ENCODE assay signal across 28 cellular contexts in the genomic region with DNA sequence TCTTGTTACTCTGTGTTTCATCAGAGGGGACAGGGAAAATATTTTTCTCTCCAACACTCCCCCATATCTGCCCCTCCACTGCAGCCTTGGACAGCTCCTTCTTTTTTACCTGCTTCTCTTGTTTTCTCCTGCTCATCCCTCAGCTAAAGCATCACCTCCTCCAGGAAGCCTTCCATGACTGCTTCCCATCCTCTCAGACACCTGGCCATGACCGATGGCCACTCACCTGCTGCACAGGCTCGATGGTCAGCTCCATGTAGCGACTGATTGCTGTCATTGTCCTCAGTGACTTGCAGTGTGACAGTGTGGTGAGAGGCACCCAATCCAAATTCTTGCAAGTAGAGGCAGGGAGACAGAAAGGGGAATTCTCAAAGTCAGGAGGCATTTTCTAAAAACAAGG.
"Had no signal": no experiment of that assay in that cellular context is flagged by ENCODE, and none has a peak within 500 bp of the region (broad histone marks: within the 10 kb centered on the region; RNA-seq: fewer than 3 reads in every experiment).

No MANE protein-coding gene starts in this region.

- H3K9ac ChIP-seq: parathyroid adenoma had no signal

- FAIRE-seq: islet of Langerhans, kidney, urothelium cell line had no signal

- H3K9me3 ChIP-seq: left lung, lower lobe of right lung, right atrium auricular region, stomach, testis, thyroid gland, transverse colon, upper lobe of right lung had no signal

- H3K27me3 ChIP-seq: left lung, right atrium auricular region, stomach, testis, thyroid gland, transverse colon, upper lobe of right lung had no signal

- H3K79me2 ChIP-seq: parathyroid adenoma had no signal

- H3K4me1 ChIP-seq: lower lobe of right lung, parathyroid adenoma, right atrium auricular region, stomach, testis, transverse colon, upper lobe of right lung had no signal

- H3K4me3 Mint-ChIP-seq: immature natural killer cell; naive thymus-derived CD8-positive, alpha-beta T cell; nephron; stimulated activated naive B cell treated with anti-CD40 and anti-IgM and Interleukin-4, amounts not matched to agents 10 μg/mL and 1 μg/mL and 100 μg/mL, for 72 hours had no signal

- H3K27ac ChIP-seq: left lung, lower lobe of right lung, parathyroid adenoma, right atrium auricular region, skin epidermis, stomach, testis, thyroid gland, transverse colon, upper lobe of right lung had no signal

- DNase-seq: hypothalamus; immature natural killer cell; kidney; left colon; lower lobe of right lung; mammary epithelial cell; mesenchymal stem cell; naive thymus-derived CD8-positive, alpha-beta T cell; nucleus accumbens; stimulated activated CD4-positive, alpha-beta T cell treated with anti-CD3 and anti-CD28 coated beads, Interleukin-12 subunit alpha, Interleukin-12 subunit beta, amount 100 ng/mL, for 4 hours; stimulated activated CD4-positive, alpha-beta T cell treated with anti-CD3 and anti-CD28 coated beads, Interleukin-15, amount 100 ng/mL, for 24 hours; stimulated activated CD4-positive, alpha-beta T cell treated with anti-CD3 and anti-CD28 coated beads, Interleukin-2, amount 100 ng/mL, for 24 hours; stimulated activated CD4-positive, alpha-beta T cell treated with anti-CD3 and anti-CD28 coated beads, Interleukin-4, amount 100 ng/mL, for 1 hour; stimulated activated naive B cell treated with anti-CD40 and anti-IgM and Interleukin-4, amounts not matched to agents 10 μg/mL and 1 μg/mL and 100 μg/mL, for 72 hours; stimulated activated naive CD8-positive, alpha-beta T cell treated with anti-CD3 and anti-CD28 coated beads, Interleukin-15, Interleukin-2, amounts not matched to agents 100 U/mL and 50 U/mL, for 24 hours; stomach; testis; thyroid gland; transverse colon; upper lobe of right lung had no signal

- H3K4me1 Mint-ChIP-seq: immature natural killer cell; naive thymus-derived CD8-positive, alpha-beta T cell had no signal

- H2AFZ ChIP-seq: parathyroid adenoma had no signal

- H3K9me3 Mint-ChIP-seq: immature natural killer cell; naive thymus-derived CD8-positive, alpha-beta T cell; nephron; stimulated activated naive B cell treated with anti-CD40 and anti-IgM and Interleukin-4, amounts not matched to agents 10 μg/mL and 1 μg/mL and 100 μg/mL, for 72 hours had no signal

- H3K27me3 Mint-ChIP-seq: naive thymus-derived CD8-positive, alpha-beta T cell; stimulated activated naive B cell treated with anti-CD40 and anti-IgM and Interleukin-4, amounts not matched to agents 10 μg/mL and 1 μg/mL and 100 μg/mL, for 72 hours had no signal

- H3K36me3 ChIP-seq: right atrium auricular region, thyroid gland, transverse colon, upper lobe of right lung had no signal

- H3K36me3 Mint-ChIP-seq: naive thymus-derived CD8-positive, alpha-beta T cell; stimulated activated naive B cell treated with anti-CD40 and anti-IgM and Interleukin-4, amounts not matched to agents 10 μg/mL and 1 μg/mL and 100 μg/mL, for 72 hours had no signal

- H3K27ac Mint-ChIP-seq: immature natural killer cell; nephron; stimulated activated naive B cell treated with anti-CD40 and anti-IgM and Interleukin-4, amounts not matched to agents 10 μg/mL and 1 μg/mL and 100 μg/mL, for 72 hours had no signal

- ATAC-seq: left colon; left lung; lower lobe of right lung; naive thymus-derived CD8-positive, alpha-beta T cell; sciatic nerve; stimulated activated naive B cell treated with anti-CD40 and anti-IgM and Interleukin-4, amounts not matched to agents 10 μg/mL and 1 μg/mL and 100 μg/mL, for 72 hours; stimulated activated naive CD8-positive, alpha-beta T cell treated with anti-CD3 and anti-CD28 coated beads, Interleukin-15, Interleukin-2, amounts not matched to agents 100 U/mL and 50 U/mL, for 24 hours; upper lobe of right lung had no signal

- H3K4me3 ChIP-seq: left lung, lower lobe of right lung, right atrium auricular region, skin epidermis, stomach, testis, thyroid gland, transverse colon, upper lobe of right lung had no signal
